8 cellular contexts compared by ENCODE assay signal in the genomic region with DNA sequence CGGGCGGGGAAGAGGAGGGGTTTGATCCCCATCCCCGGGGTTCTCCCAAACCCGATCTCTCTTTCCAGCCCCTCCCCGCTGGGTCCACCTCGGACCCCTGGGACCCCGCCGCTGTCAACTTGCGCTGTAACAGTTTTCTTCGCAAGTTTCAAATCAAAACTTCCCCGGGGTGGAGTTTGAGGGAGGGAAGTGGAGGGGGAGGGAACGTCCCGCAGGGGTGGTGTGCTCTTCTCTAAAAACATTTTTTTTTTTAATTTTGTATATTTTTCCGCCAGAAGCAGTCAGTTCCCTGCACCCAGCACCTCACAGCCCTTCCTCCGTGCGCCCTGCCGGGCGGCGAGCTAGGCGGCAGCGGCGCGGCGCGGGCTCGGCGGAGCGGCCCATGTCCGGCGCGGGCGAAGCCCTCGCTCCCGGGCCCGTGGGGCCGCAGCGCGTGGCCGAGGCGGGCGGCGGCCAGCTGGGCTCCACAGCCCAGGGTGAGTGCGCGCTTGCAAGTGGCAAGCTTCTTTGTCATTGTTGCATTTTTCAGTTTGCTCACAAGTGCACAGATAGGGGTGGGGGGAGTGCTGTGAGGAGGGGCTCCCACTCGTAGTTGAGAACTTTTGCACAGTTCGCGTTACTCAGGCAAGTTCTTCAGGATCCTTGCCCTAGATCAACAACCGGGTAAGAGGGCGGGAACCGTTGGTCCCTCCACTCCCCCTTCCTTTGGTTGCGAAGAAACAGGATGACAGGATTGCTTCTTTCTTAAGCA. TPM values are rescaled to one million over a fixed set of nuclear protein-coding genes. Genes with fewer than 3 reads are reported as not detected.
DNase-seq lines count a peak whose midpoint lies in the region; ATAC-seq, FAIRE-seq and TF ChIP-seq lines count a peak whose summit lies in the region.

No MANE protein-coding gene starts in this region.

- H3K27ac Mint-ChIP-seq in CD14-positive monocyte (peak overlapping the region; percentile 86 to 97 (median 91)), T-cell (peak overlapping the region; percentile 98), immature natural killer cell (peak overlapping the region; percentile 82 to 97 (median 93))

- no peak overlapping the region for H2AFZ ChIP-seq in K562 (ENCODE audit: low read depth, low read length)

- H3K4me2 ChIP-seq in K562 (ENCODE audit: insufficient read depth, low read length), result no peak overlapping the region

- intact Hi-C loops in CD14-positive monocyte (cut with micrococcal nuclease) (loop anchor here in 1 of 2 donors (5.0 to 10.0 kb wide), 4 partner anchors 34 to 1292 kb away; partner anchors contain the start of gene TES), K562 (cut with micrococcal nuclease) (no loop called here)

- TF ChIP-seq CTCF in CD14-positive monocyte (IDR thresholded peaks at IDR 0.05), result no peak
- no peak for TF ChIP-seq CTCF in K562 (IDR thresholded peaks at IDR 0.05 in 2 of 3, conservative IDR thresholded peaks at IDR 0.05 in 1 of 3; ENCODE audit: insufficient read depth in 2 of 3, low read depth in 1 of 3, low read length in 3 of 3)

- no peaks in the 10 kb centered on the region for H3K36me3 ChIP-seq in K562 (ENCODE audit: control insufficient read depth, insufficient read depth, low read length)

- no peaks in the 10 kb centered on the region for H3K9me1 ChIP-seq in K562 (ENCODE audit: control insufficient read depth, insufficient read depth, low read length)

- H3K27me3 ChIP-seq in K562 (ENCODE audit: control insufficient read depth in 2 of 2, insufficient read depth in 2 of 2, low read length in 2 of 2), result no peaks in the 10 kb centered on the region; a peak in 1 of 5 replicates

- H3K27ac ChIP-seq in K562 (ENCODE audit: extremely low read depth, low read depth, low read length), result no peak overlapping the region

- H3K36me3 Mint-ChIP-seq in CD14-positive monocyte, result peaks cover 0 to 3% of the 10 kb centered on the region in 2 donors
- H3K36me3 Mint-ChIP-seq in T-cell, result peaks cover 3% of the 10 kb centered on the region
- H3K36me3 Mint-ChIP-seq in immature natural killer cell, result no peaks in the 10 kb centered on the region

- H3K79me2 ChIP-seq in K562 (ENCODE audit: control insufficient read depth, insufficient read depth, low read length), result no peaks in the 10 kb centered on the region

- peaks cover 31% of the 10 kb centered on the region for H3K4me1 Mint-ChIP-seq in CD14-positive monocyte
- H3K4me1 Mint-ChIP-seq in T-cell, result peaks cover 38 to 56% (median 56%) of the 10 kb centered on the region in 3 donors
- H3K4me1 Mint-ChIP-seq in immature natural killer cell, result peaks cover 24 to 47% of the 10 kb centered on the region in 2 donors

- POLR2A ChIA-PET in T-cell (lab: Charles Lee) (interaction anchor here (0.6 to 1.1 kb wide), 6 partner anchors 11 to 85 kb away, joined by 3 to 4 read pairs (median 3); no protein-coding TSS in a partner anchor), K562 (lab: Yijun Ruan, JAX) (no interaction called here)

- H3K9me3 Mint-ChIP-seq in CD14-positive monocyte, result no peaks in the 10 kb centered on the region
- H3K9me3 Mint-ChIP-seq in T-cell, result no peaks in the 10 kb centered on the region
- no peaks in the 10 kb centered on the region for H3K9me3 Mint-ChIP-seq in immature natural killer cell

- TF ChIP-seq POLR2A in K562 (conservative IDR thresholded peaks at IDR 0.05), result no peak

- H3K4me3 ChIP-seq in K562, result no peak overlapping the region

- no peak for TF ChIP-seq RAD21 in K562 (CRISPR knock-in tag; conservative IDR thresholded peaks at IDR 0.05 in 1 of 2, IDR thresholded peaks at IDR 0.05 in 1 of 2)

- H3K4me1 ChIP-seq in K562 (replicated peaks in 1 of 2; ENCODE audit: control insufficient read depth in 2 of 2, insufficient read depth in 2 of 2, low read length in 2 of 2), result peaks cover 0 to 6% of the 10 kb centered on the region in 2 experiments; a peak in 1 of 5 replicates

- TF ChIP-seq EP300 in K562 (IDR thresholded peaks at IDR 0.05; ENCODE audit: low read length), result no peak

- 12% methylated on average over 45 of the region's 51 CpGs for WGBS in K562 (ENCODE audit: insufficient coverage, low coverage, missing lambda C conversion rate)

- H4K20me1 ChIP-seq in K562 (replicated peaks; ENCODE audit: control insufficient read depth, insufficient read depth, low read length), result no peaks in the 10 kb centered on the region

- peak; percentile 45 for DNase-seq in CD14-positive monocyte (ENCODE audit: low spot score)
- DNase-seq in T-cell, result peak; percentile 24 to 64 (median 50)
- DNase-seq in K562 (ENCODE audit: extremely low read depth in 1 of 4, low spot score in 3 of 4), result no peak
- peak; percentile 43 to 56 (median 52) for DNase-seq in immature natural killer cell
- peak; percentile 69 for DNase-seq in stimulated activated CD4-positive, alpha-beta T cell treated with anti-CD3 and anti-CD28 coated beads, Interleukin-15, amount 100 ng/mL, for 24 hours
- no peak for DNase-seq in NCI-H146 treated with DMSO at 0.1 percent for 48 hours (lab: John Stamatoyannopoulos, UW; ENCODE audit: unreplicated experiment)

- no peak for FAIRE-seq in K562 (lab: Jason Lieb, UNC)

- BruUV-seq in K562 (replicated peaks; lab: Mats Ljungman, UMichigan), result no TSS peak

- H3K27me3 Mint-ChIP-seq in CD14-positive monocyte (ENCODE audit: low read depth in 3 of 3) (peaks cover 0 to 1% (median 0%) of the 10 kb centered on the region in 3 donors), T-cell (no peaks in the 10 kb centered on the region), immature natural killer cell (ENCODE audit: low read depth in 3 of 3) (peaks cover 0 to 10% (median 0%) of the 10 kb centered on the region in 3 donors)

- CTCF ChIA-PET in T-cell (lab: Charles Lee), result interaction anchor here (0.7 to 3.2 kb wide), 4 partner anchors 9 to 56 kb away, joined by 3 to 18 read pairs (median 4); no protein-coding TSS in a partner anchor
- CTCF ChIA-PET in K562 (lab: Yijun Ruan, JAX; ENCODE audit: low intra/inter-chr PET ratio), result no interaction called here

- H3K4me3 Mint-ChIP-seq in CD14-positive monocyte, result peak overlapping the region; percentile 91 to 96
- H3K4me3 Mint-ChIP-seq in T-cell, result peak overlapping the region; percentile 91 to 96 (median 95)
- H3K4me3 Mint-ChIP-seq in immature natural killer cell, result peak overlapping the region; percentile 89 to 99 (median 94)

- H3K9me3 ChIP-seq in K562 (replicated peaks; ENCODE audit: control insufficient read depth, insufficient read depth, low read depth, low read length), result no peaks in the 10 kb centered on the region

- ATAC-seq in GM19397 (IDR thresholded peaks at IDR 0.05; ENCODE audit: unreplicated experiment) (peak; percentile 42), HG03457 (IDR thresholded peaks at IDR 0.05; ENCODE audit: unreplicated experiment) (peak; percentile 30), T-cell (replicated peaks in 1 of 4) (peak; percentile 76 to 84 (median 80)), K562 (no peak)

- no peak overlapping the region for H3K9ac ChIP-seq in K562 (ENCODE audit: insufficient read depth in 1 of 2, low read depth in 2 of 2, low read length in 2 of 2)

- in situ Hi-C loops in K562 (cut with MboI), result no loop called here

TF ChIP-seq in K562, 482 proteins besides CTCF, POLR2A, EP300 and RAD21:
- TF ChIP-seq HMGN3 (IDR thresholded peaks at IDR 0.05; ENCODE audit: borderline replicate concordance, extremely low read depth, insufficient read length, low read depth, low read length), result peak; percentile 26
- no peak for TF ChIP-seq NFYB (IDR thresholded peaks at IDR 0.05; ENCODE audit: extremely low read depth, insufficient read length)

RNA-seq across cellular contexts. Expression of gene MDFIC, which starts 0.9 kb away (rescaled TPM):
- polyA plus RNA-seq in CD14-positive monocyte (10 to 100 TPM; 19.9 to 30.0 TPM), K562 (2011; rRNA removed) (not detected in 2 replicates), K562 (2014; fragmentation: Illumina TruSeq; extraction: Trizol) (not detected in 2 replicates), K562 (2014; fragmentation: Nextera tagmentation; extraction: Ambion mirVana) (not detected), K562 (2014; rRNA removed) (0.24 TPM in 1 of 2 replicates, not detected in the other), immature natural killer cell (10 to 100 TPM; 20.3 to 40.5 (median 26.8) TPM)
- total RNA-seq in T-cell (10 to 100 TPM; 56.3 to 84.6 (median 65.0) TPM), K562 (2014; rRNA removed) (not detected in 2 replicates), K562 (2014; rRNA removed; fragmentation: Illumina TruSeq; extraction: Trizol) (not detected in 2 replicates), K562 (2015; rRNA removed; fragmentation: Illumina TruSeq; extraction: Trizol) (not detected in 2 replicates), K562 (2021) (0.13 and 0.27 TPM in 2 replicates)
- not detected in 2 replicates for total RNA-seq in K562 (2011; cell fraction: chromatin; rRNA removed; ENCODE audit: low replicate concordance)
- not detected in 2 replicates for total RNA-seq in K562 (2011; cell fraction: nucleolus; rRNA removed)
- total RNA-seq in K562 (2011; cell fraction: nucleoplasm; rRNA removed), result not detected in 2 replicates
- polyA plus RNA-seq in K562 (2011; cell fraction: cytosol; rRNA removed), result not detected in 2 replicates
- not detected in 2 replicates for polyA plus RNA-seq in K562 (2011; cell fraction: nucleus; rRNA removed)
- polyA plus RNA-seq in K562 (2012), result 0.04 and 0.05 TPM in 2 replicates
- polyA minus RNA-seq in K562 (2011; rRNA and poly(A)+ RNA removed), result 0.28 TPM in 1 of 2 replicates, not detected in the other
- polyA minus RNA-seq in K562 (2011; cell fraction: cytosol; rRNA and poly(A)+ RNA removed), result not detected in 2 replicates
- not detected in 2 replicates for polyA minus RNA-seq in K562 (2011; cell fraction: nucleus; rRNA and poly(A)+ RNA removed)

Comparison
In these comparisons a context has a peak if more than half of its experiments do, and no peak if none do; other contexts are left out.
1. DNase-seq: peak in CD14-positive monocyte (single experiment), T-cell (34 of 34), immature natural killer cell (3 of 3) and stimulated activated CD4-positive, alpha-beta T cell treated with anti-CD3 and anti-CD28 coated beads, Interleukin-15, amount 100 ng/mL, for 24 hours (single experiment); none in K562 (0 of 4) and NCI-H146 treated with DMSO at 0.1 percent for 48 hours (single experiment).
2. RNA of gene MDFIC, which starts 0.9 kb away (polyA plus RNA-seq): 19.9 to 30.0 TPM in CD14-positive monocyte and 20.3 to 40.5 TPM in immature natural killer cell; 0.04 to 0.24 TPM in K562; every median in the first group is over 10 times any median in the second.
3. Peak in every context shown above with its lines, with median percentiles within 50 percentile points of each other: H3K27ac Mint-ChIP-seq and H3K4me3 Mint-ChIP-seq.